ENCODE assay signal across 17 cellular contexts in genomic region chr3:68985391-68985790, GRCh38. TPM values are rescaled to one million over a fixed set of nuclear protein-coding genes. Genes with fewer than 3 reads are reported as not detected.
A peak's percentile ranks its signal among the peaks of the same experiment; 100 is the strongest.
DNase-seq lines count a peak whose midpoint lies in the region; ATAC-seq and TF ChIP-seq lines count a peak whose summit lies in the region.
"Had no signal": no experiment of that assay in that cellular context is flagged by ENCODE, and none has a peak within 500 bp of the region (broad histone marks: within the 10 kb centered on the region; RNA-seq: fewer than 3 reads in every experiment).

No MANE protein-coding gene starts in this region.

- no peak for TF ChIP-seq CTCF in fibroblast of villous mesenchyme (IDR thresholded peaks at IDR 0.05; ENCODE audit: insufficient read depth, low read depth, low read length)

- ATAC-seq in activated T-helper 17 cell treated with anti-CD3 and anti-CD28 coated beads, Interleukin-2, amount 50 U/mL, for 72 hours (replicated peaks) = no peak

- H3K4me3 Mint-ChIP-seq in activated T-helper 17 cell treated with anti-CD3 and anti-CD28 coated beads, Interleukin-2, amount 50 U/mL, for 72 hours = no peak overlapping the region
- H3K4me3 Mint-ChIP-seq: CD4-positive, alpha-beta memory T cell; IgD-negative memory B cell had no signal

- no peaks in the 10 kb centered on the region for H3K27me3 ChIP-seq in GM23248 (replicated peaks; ENCODE audit: insufficient read depth)
- H3K27me3 ChIP-seq: BE2C had no signal

- in situ Hi-C loops in GM23248 (cut with MboI) = no loop called here

- no peaks in the 10 kb centered on the region for H3K9me2 ChIP-seq in GM23248 (ENCODE audit: insufficient read depth)

- peak overlapping the region; percentile 3 for H3K27ac Mint-ChIP-seq in activated T-helper 17 cell treated with anti-CD3 and anti-CD28 coated beads, Interleukin-2, amount 50 U/mL, for 72 hours
- H3K27ac Mint-ChIP-seq: IgD-negative memory B cell had no signal

- H3K9me3 ChIP-seq in GM23248 (ENCODE audit: low read depth) = no peaks in the 10 kb centered on the region
- H3K9me3 ChIP-seq: BE2C had no signal

- H3K36me3 ChIP-seq in GM23248 (ENCODE audit: low read depth) = peaks cover 66% of the 10 kb centered on the region

- no peak overlapping the region for H3K4me2 ChIP-seq in GM23248 (ENCODE audit: unreplicated experiment)

- no peaks in the 10 kb centered on the region for H3K79me2 ChIP-seq in GM23248 (ENCODE audit: insufficient read depth)

- H3K27ac ChIP-seq in GM23248 = no peak overlapping the region
- H3K27ac ChIP-seq: C4-2B had no signal

- peaks cover 5% of the 10 kb centered on the region for H3K9me3 Mint-ChIP-seq in activated T-helper 17 cell treated with anti-CD3 and anti-CD28 coated beads, Interleukin-2, amount 50 U/mL, for 72 hours
- H3K9me3 Mint-ChIP-seq: CD4-positive, alpha-beta memory T cell; IgD-negative memory B cell had no signal

- DNase-seq in EH (ENCODE audit: low read depth) (peak; percentile 32), GM23248 (peak; percentile 6), fibroblast of villous mesenchyme (ENCODE audit: low read depth) (peak; percentile 45), T1000 (lab: John Stamatoyannopoulos, UW) (no peak), NCI-H146 (lab: John Stamatoyannopoulos, UW) (no peak)
- DNase-seq in activated CD4-positive, alpha-beta T cell treated with anti-CD3 and anti-CD28 coated beads, Interleukin-2, amount 50 U/mL, for 4 hours = no peak
- DNase-seq: BE2C; CD4-positive, alpha-beta memory T cell; DMS153; DMS79 treated with DMSO at 0.1 percent for 48 hours; GF-D8; HCEC 1CT had no signal

- H3K4me1 Mint-ChIP-seq in activated T-helper 17 cell treated with anti-CD3 and anti-CD28 coated beads, Interleukin-2, amount 50 U/mL, for 72 hours = peaks cover 12% of the 10 kb centered on the region
- H3K4me1 Mint-ChIP-seq: CD4-positive, alpha-beta memory T cell; IgD-negative memory B cell had no signal

- H3K36me3 Mint-ChIP-seq in activated T-helper 17 cell treated with anti-CD3 and anti-CD28 coated beads, Interleukin-2, amount 50 U/mL, for 72 hours (ENCODE audit: low read depth) = peaks cover 87% of the 10 kb centered on the region

- H4K20me1 ChIP-seq in GM23248 (ENCODE audit: insufficient read depth) = no peaks in the 10 kb centered on the region

- no peak overlapping the region for H2AFZ ChIP-seq in GM23248

- no peaks in the 10 kb centered on the region for H3K27me3 Mint-ChIP-seq in activated T-helper 17 cell treated with anti-CD3 and anti-CD28 coated beads, Interleukin-2, amount 50 U/mL, for 72 hours
- H3K27me3 Mint-ChIP-seq: CD4-positive, alpha-beta memory T cell; IgD-negative memory B cell had no signal

- H3K4me3 ChIP-seq in GM23248 (no peak overlapping the region), fibroblast of villous mesenchyme (ENCODE audit: low read depth, low read length) (no peak overlapping the region)

- H3K9ac ChIP-seq in GM23248 = no peak overlapping the region

- H3K4me1 ChIP-seq in GM23248 (ENCODE audit: insufficient read depth) = no peaks in the 10 kb centered on the region
- H3K4me1 ChIP-seq: BE2C had no signal

- H3F3A ChIP-seq in GM23248 (ENCODE audit: insufficient read depth) = 0 out of 2 replicates have a peak, but pooled peaks cover 4% of the 10 kb centered on the region

RNA-seq across cellular contexts. Expression of gene EOGT, which starts 28.1 kb away (rescaled TPM):
- total RNA-seq in GM23248 (2014; rRNA removed; shearing (Covaris generic)) = 42.4 and 47.7 TPM in 2 replicates
- 29.3 and 31.6 TPM in 2 replicates for polyA plus RNA-seq in GM23248 (2016; fragmentation: Nextera tagmentation; extraction: Ambion mirVana)
- total RNA-seq in activated T-helper 17 cell treated with anti-CD3 and anti-CD28 coated beads, Interleukin-2, amount 50 U/mL, for 72 hours = 10 to 100 TPM; 15.5 to 24.4 TPM
- 64.1 and 68.2 TPM in 2 replicates for total RNA-seq in fibroblast of villous mesenchyme

RNA-seq across cellular contexts. Expression of gene TAFA4, which starts 53.0 kb away (rescaled TPM):
- total RNA-seq in GM23248 (2014; rRNA removed; shearing (Covaris generic)) = not detected in 2 replicates
- polyA plus RNA-seq in GM23248 (2016; fragmentation: Nextera tagmentation; extraction: Ambion mirVana) = not detected in 2 replicates
- total RNA-seq in activated T-helper 17 cell treated with anti-CD3 and anti-CD28 coated beads, Interleukin-2, amount 50 U/mL, for 72 hours = not detected
- total RNA-seq in fibroblast of villous mesenchyme = not detected in 2 replicates
- total RNA-seq: CD4-positive, alpha-beta memory T cell; H4 had no signal
- polyA plus RNA-seq: AG04450; CD4-positive, alpha-beta memory T cell; IgD-negative memory B cell had no signal

Comparison
In these comparisons a context has a peak if more than half of its experiments do, and no peak if none do; other contexts are left out.
1. DNase-seq: peak in EH (single experiment), GM23248 (single experiment) and fibroblast of villous mesenchyme (single experiment); none in T1000 (single experiment), activated CD4-positive, alpha-beta T cell treated with anti-CD3 and anti-CD28 coated beads, Interleukin-2, amount 50 U/mL, for 4 hours (0 of 2) and NCI-H146 (single experiment).